12 cellular contexts compared by ENCODE assay signal in genomic region chr6:112298816-112299281, GRCh38. TPM values are rescaled to one million over a fixed set of nuclear protein-coding genes. Genes with fewer than 3 reads are reported as not detected.
DNase-seq lines count a peak whose midpoint lies in the region; ATAC-seq and TF ChIP-seq lines count a peak whose summit lies in the region.
"Had no signal": no experiment of that assay in that cellular context is flagged by ENCODE, and none has a peak within 500 bp of the region (broad histone marks: within the 10 kb centered on the region; RNA-seq: fewer than 3 reads in every experiment).

No MANE protein-coding gene starts in this region.

- no peaks in the 10 kb centered on the region for H3K9me3 ChIP-seq in Panc1 (ENCODE audit: control insufficient read depth, insufficient read depth, low read depth, low read length)

- H3K36me3 ChIP-seq in Panc1 (ENCODE audit: control insufficient read depth, insufficient read depth, low read length), result no peaks in the 10 kb centered on the region

- DNase-seq in AG10803 (ENCODE audit: low read depth), result peak; percentile 89
- DNase-seq in Panc1 (ENCODE audit: low read depth, low spot score), result no peak
- peak; percentile 93 for DNase-seq in fibroblast of mammary gland (ENCODE audit: low read depth)
- no peak for DNase-seq in omental fat pad (ENCODE audit: low spot score)
- DNase-seq in activated CD4-positive, CD25-positive, alpha-beta regulatory T cell (lab: John Stamatoyannopoulos, UW), result no peak
- no peak for DNase-seq in activated T-helper 2 cell treated with anti-CD3 and anti-CD28 coated beads, Interferon-gamma antibody, Interleukin-2, Interleukin-4, amounts not matched to agents 10 μg/mL and 5 μg/mL and 100 μg/mL, durations not matched to agents 14 hours and 24 hours and 36 hours (ENCODE audit: low spot score)
- DNase-seq in NCI-H2171 treated with DMSO at 0.1 percent for 48 hours (lab: John Stamatoyannopoulos, UW), result no peak
- DNase-seq: activated T-cell treated with anti-CD3 and anti-CD28 coated beads, Interleukin-2, amount 50 U/mL, for 72 hours; NCI-H146; stimulated activated naive CD4-positive, alpha-beta T cell treated with Interleukin-2 at 50 U/mL for 16 hours had no signal

- H3K27me3 ChIP-seq in Panc1 (ENCODE audit: control insufficient read depth, insufficient read depth, low read length), result no peaks in the 10 kb centered on the region

- intact Hi-C loops in Panc1 (cut with micrococcal nuclease; ENCODE audit: unreplicated experiment), result no loop called here
- intact Hi-C loops in activated T-helper 2 cell treated with anti-CD3 and anti-CD28 coated beads, Interferon-gamma antibody, Interleukin-2, Interleukin-4, amounts not matched to agents 10 μg/mL and 5 μg/mL and 100 μg/mL, durations not matched to agents 14 hours and 24 hours and 36 hours (cut with micrococcal nuclease), result no loop called here

- no peaks in the 10 kb centered on the region for H3K4me1 Mint-ChIP-seq in activated T-helper 2 cell treated with anti-CD3 and anti-CD28 coated beads, Interferon-gamma antibody, Interleukin-2, Interleukin-4, amounts not matched to agents 10 μg/mL and 5 μg/mL and 100 μg/mL, durations not matched to agents 14 hours and 24 hours and 36 hours (ENCODE audit: low read depth)

- H3K9me3 Mint-ChIP-seq in activated T-helper 2 cell treated with anti-CD3 and anti-CD28 coated beads, Interferon-gamma antibody, Interleukin-2, Interleukin-4, amounts not matched to agents 10 μg/mL and 5 μg/mL and 100 μg/mL, durations not matched to agents 14 hours and 24 hours and 36 hours, result no peaks in the 10 kb centered on the region
- H3K9me3 Mint-ChIP-seq: activated T-cell treated with anti-CD3 and anti-CD28 coated beads, Interleukin-2, amount 50 U/mL, for 72 hours had no signal

- H3K4me3 Mint-ChIP-seq in activated T-helper 2 cell treated with anti-CD3 and anti-CD28 coated beads, Interferon-gamma antibody, Interleukin-2, Interleukin-4, amounts not matched to agents 10 μg/mL and 5 μg/mL and 100 μg/mL, durations not matched to agents 14 hours and 24 hours and 36 hours (ENCODE audit: low read depth), result no peak overlapping the region
- H3K4me3 Mint-ChIP-seq: activated T-cell treated with anti-CD3 and anti-CD28 coated beads, Interleukin-2, amount 50 U/mL, for 72 hours had no signal

- ATAC-seq in Panc1 (peak; percentile 50), omental fat pad (ENCODE audit: low FRiP score) (peak; percentile 82), HG03108 (IDR thresholded peaks at IDR 0.05; ENCODE audit: unreplicated experiment) (no peak)
- ATAC-seq: activated T-cell treated with anti-CD3 and anti-CD28 coated beads, Interleukin-2, amount 50 U/mL, for 72 hours had no signal

- no peak for TF ChIP-seq CTCF in AG10803 (conservative IDR thresholded peaks at IDR 0.05; ENCODE audit: low read length)
- TF ChIP-seq CTCF in Panc1 (IDR thresholded peaks at IDR 0.05), result no peak
- TF ChIP-seq CTCF in fibroblast of mammary gland (conservative IDR thresholded peaks at IDR 0.05; ENCODE audit: control insufficient read depth, insufficient read depth, low read depth, low read length), result no peak
- TF ChIP-seq CTCF in omental fat pad (IDR thresholded peaks at IDR 0.05), result no peak

- no peaks in the 10 kb centered on the region for H3K36me3 Mint-ChIP-seq in activated T-helper 2 cell treated with anti-CD3 and anti-CD28 coated beads, Interferon-gamma antibody, Interleukin-2, Interleukin-4, amounts not matched to agents 10 μg/mL and 5 μg/mL and 100 μg/mL, durations not matched to agents 14 hours and 24 hours and 36 hours (ENCODE audit: low read depth)

- no peak overlapping the region for H3K27ac ChIP-seq in Panc1 (ENCODE audit: low read length)

- H3K4me3 ChIP-seq in AG10803 (ENCODE audit: low read length) (peak overlapping the region; percentile 19), Panc1 (ENCODE audit: low read depth in 2 of 2, low read length in 2 of 2) (no peak overlapping the region), fibroblast of mammary gland (ENCODE audit: control insufficient read depth, low read depth, low read length) (peak overlapping the region; percentile 37)

- in situ Hi-C loops in Panc1 (cut with HindIII; ENCODE audit: low pct_unique_long_range_greater_than_20kb, low sequenced_read_pairs), result no loop called here

- no peaks in the 10 kb centered on the region for H3K4me1 ChIP-seq in Panc1 (ENCODE audit: control insufficient read depth, insufficient read depth, low read length)

- CTCF ChIA-PET in Panc1 (lab: Charles Lee), result no interaction called here

- no TSS peak for BruUV-seq in Panc1 (replicated peaks; lab: Mats Ljungman, UMichigan)

- H3K27me3 Mint-ChIP-seq in activated T-helper 2 cell treated with anti-CD3 and anti-CD28 coated beads, Interferon-gamma antibody, Interleukin-2, Interleukin-4, amounts not matched to agents 10 μg/mL and 5 μg/mL and 100 μg/mL, durations not matched to agents 14 hours and 24 hours and 36 hours (ENCODE audit: low read depth), result peaks cover 73% of the 10 kb centered on the region

- POLR2A ChIA-PET in Panc1 (lab: Charles Lee), result interaction anchor here (0.9 kb wide), 1 partner anchor 100 kb away, joined by 7 read pairs; no protein-coding TSS in a partner anchor

- H3K27ac Mint-ChIP-seq in activated T-helper 2 cell treated with anti-CD3 and anti-CD28 coated beads, Interferon-gamma antibody, Interleukin-2, Interleukin-4, amounts not matched to agents 10 μg/mL and 5 μg/mL and 100 μg/mL, durations not matched to agents 14 hours and 24 hours and 36 hours, result no peak overlapping the region
- H3K27ac Mint-ChIP-seq: activated T-cell treated with anti-CD3 and anti-CD28 coated beads, Interleukin-2, amount 50 U/mL, for 72 hours had no signal

RNA-seq across cellular contexts. Expression of gene LAMA4, which starts 44.5 kb away (rescaled TPM):
- total RNA-seq in Panc1 (2021; ENCODE audit: unreplicated experiment) (11.9 TPM), omental fat pad (100 to 1,000 TPM; 189 to 459 (median 376) TPM)
- 7.5 TPM for polyA plus RNA-seq in Panc1 (2012; ENCODE audit: insufficient read length)
- total RNA-seq in activated T-helper 2 cell treated with anti-CD3 and anti-CD28 coated beads, Interferon-gamma antibody, Interleukin-2, Interleukin-4, amounts not matched to agents 10 μg/mL and 5 μg/mL and 100 μg/mL, durations not matched to agents 14 hours and 24 hours and 36 hours, result not detected in 2 replicates

RNA-seq across cellular contexts. Expression of gene RFPL4B, which starts 48.3 kb away (rescaled TPM):
- total RNA-seq in Panc1 (2021; ENCODE audit: unreplicated experiment), result not detected
- not detected for polyA plus RNA-seq in Panc1 (2012; ENCODE audit: insufficient read length)
- total RNA-seq in omental fat pad, result under 1 TPM in 2 of 4 donors, not detected in 2; 0.19 to 0.25 TPM
- not detected in 2 replicates for total RNA-seq in activated T-helper 2 cell treated with anti-CD3 and anti-CD28 coated beads, Interferon-gamma antibody, Interleukin-2, Interleukin-4, amounts not matched to agents 10 μg/mL and 5 μg/mL and 100 μg/mL, durations not matched to agents 14 hours and 24 hours and 36 hours
- total RNA-seq: activated T-cell treated with anti-CD3 and anti-CD28 coated beads, Interleukin-2, amount 50 U/mL, for 72 hours; glomerular endothelial cell had no signal

Comparison
In these comparisons a context has a peak if more than half of its experiments do, and no peak if none do; other contexts are left out.
1. DNase-seq: peak in AG10803 (single experiment) and fibroblast of mammary gland (single experiment); none in Panc1 (single experiment), omental fat pad (single experiment), activated CD4-positive, CD25-positive, alpha-beta regulatory T cell (0 of 4), activated T-helper 2 cell treated with anti-CD3 and anti-CD28 coated beads, Interferon-gamma antibody, Interleukin-2, Interleukin-4, amounts not matched to agents 10 μg/mL and 5 μg/mL and 100 μg/mL, durations not matched to agents 14 hours and 24 hours and 36 hours (single experiment) and NCI-H2171 treated with DMSO at 0.1 percent for 48 hours (single experiment).
2. H3K4me3 ChIP-seq: peak in AG10803 (single experiment) and fibroblast of mammary gland (single experiment); none in Panc1 (0 of 2).
3. RNA of gene LAMA4, which starts 44.5 kb away (total RNA-seq): 189 to 459 TPM in omental fat pad; 11.9 TPM in Panc1 (single experiment) and not detected in activated T-helper 2 cell treated with anti-CD3 and anti-CD28 coated beads, Interferon-gamma antibody, Interleukin-2, Interleukin-4, amounts not matched to agents 10 μg/mL and 5 μg/mL and 100 μg/mL, durations not matched to agents 14 hours and 24 hours and 36 hours; every median in the first group is over 10 times any median in the second.